8 cellular contexts compared by ENCODE assay signal in genomic region chr5:80959768-80960442, GRCh38. TPM values are rescaled to one million over a fixed set of nuclear protein-coding genes. Genes with fewer than 3 reads are reported as not detected.
A peak's percentile ranks its signal among the peaks of the same experiment; 100 is the strongest.
DNase-seq lines count a peak whose midpoint lies in the region; ATAC-seq and TF ChIP-seq lines count a peak whose summit lies in the region.

Gene RASGRF2, plus strand, starts transcription at chr5:80960363. Its CDS starts 376 bp downstream, at chr5:80960739.

- H3K27me3 ChIP-seq in osteoblast (ENCODE audit: insufficient read depth, low read length) (peaks cover 72% of the 10 kb centered on the region), tibial nerve (peaks cover 0 to 32% of the 10 kb centered on the region in 2 donors)

- H3K27ac Mint-ChIP-seq in activated naive CD4-positive, alpha-beta T cell treated with anti-CD3 and anti-CD28 coated beads, Interleukin-2, amount 10 ng/mL, durations not matched to agents 7 days and 5 days: peak within 1 kb of the TSS; percentile 66

- H3K4me1 ChIP-seq in osteoblast (ENCODE audit: insufficient read depth, low read length) (peaks cover 12% of the 10 kb centered on the region), tibial nerve (peaks cover 0 to 24% (median 0%) of the 10 kb centered on the region in 4 donors)

- ATAC-seq in GM21737 (IDR thresholded peaks at IDR 0.05; ENCODE audit: unreplicated experiment) (no peak), GM18505 (IDR thresholded peaks at IDR 0.05; ENCODE audit: unreplicated experiment) (no peak)

- H3K27me3 Mint-ChIP-seq in activated naive CD4-positive, alpha-beta T cell treated with anti-CD3 and anti-CD28 coated beads, Interleukin-2, amount 10 ng/mL, durations not matched to agents 7 days and 5 days: peaks cover 12% of the 10 kb centered on the region

- TF ChIP-seq CTCF in osteoblast (IDR thresholded peaks at IDR 0.05; ENCODE audit: extremely low read depth, low read depth, low read length) (no peak), tibial nerve (IDR thresholded peaks at IDR 0.05) (no peak)

- DNase-seq in COLO668 (lab: John Stamatoyannopoulos, UW; ENCODE audit: unreplicated experiment) (peak; percentile 61), RPMI7951 (ENCODE audit: low read depth) (peak; percentile 40), glomerular endothelial cell (ENCODE audit: extremely low read depth, low read depth, low spot score) (no peak), osteoblast (ENCODE audit: insufficient read length, low spot score, missing footprints) (peak; percentile 85), tibial nerve (ENCODE audit: low spot score in 2 of 2) (no peak)
- DNase-seq in activated naive CD4-positive, alpha-beta T cell treated with anti-CD3 and anti-CD28 coated beads, Interleukin-2, amount 10 ng/mL, durations not matched to agents 7 days and 5 days: peak; percentile 71

- no peaks in the 10 kb centered on the region for H3K79me2 ChIP-seq in osteoblast (ENCODE audit: insufficient read depth, low read length)

- H3K9me3 ChIP-seq in osteoblast (ENCODE audit: low read depth, low read length) (no peaks in the 10 kb centered on the region), tibial nerve (no peaks in the 10 kb centered on the region)

- no peak within 1 kb of the TSS for H3K27ac ChIP-seq in osteoblast (ENCODE audit: low read depth, low read length)
- H3K27ac ChIP-seq in tibial nerve: peak within 1 kb of the TSS; percentile 73 to 86 (median 82)

- no peak for TF ChIP-seq POLR2A in tibial nerve (IDR thresholded peaks at IDR 0.05)
- no peak for TF ChIP-seq POLR2A in GM18505 (IDR thresholded peaks at IDR 0.05; ENCODE audit: borderline replicate concordance, extremely low read depth, insufficient read depth, insufficient read length)

- H3K36me3 ChIP-seq in osteoblast (ENCODE audit: insufficient read depth, low read length) (no peaks in the 10 kb centered on the region), tibial nerve (no peaks in the 10 kb centered on the region)

- H3K9me3 Mint-ChIP-seq in activated naive CD4-positive, alpha-beta T cell treated with anti-CD3 and anti-CD28 coated beads, Interleukin-2, amount 10 ng/mL, durations not matched to agents 7 days and 5 days: no peaks in the 10 kb centered on the region

- peaks cover 64% of the 10 kb centered on the region for H3K4me1 Mint-ChIP-seq in activated naive CD4-positive, alpha-beta T cell treated with anti-CD3 and anti-CD28 coated beads, Interleukin-2, amount 10 ng/mL, durations not matched to agents 7 days and 5 days

- peak within 1 kb of the TSS; percentile 53 for H3K4me3 ChIP-seq in osteoblast (ENCODE audit: insufficient read depth, low read length)
- peak within 1 kb of the TSS; percentile 45 to 65 (median 56) for H3K4me3 ChIP-seq in tibial nerve

- no peaks in the 10 kb centered on the region for H3K36me3 Mint-ChIP-seq in activated naive CD4-positive, alpha-beta T cell treated with anti-CD3 and anti-CD28 coated beads, Interleukin-2, amount 10 ng/mL, durations not matched to agents 7 days and 5 days

- CTCF ChIA-PET in activated naive CD4-positive, alpha-beta T cell treated with anti-CD3 and anti-CD28 coated beads, Interleukin-2, amount 10 ng/mL, durations not matched to agents 7 days and 5 days (lab: Charles Lee): interaction anchor here (1.2 to 1.8 kb wide), 2 partner anchors 15 to 148 kb away, joined by 3 to 7 read pairs; no protein-coding TSS in a partner anchor

- TF ChIP-seq EP300 in tibial nerve (IDR thresholded peaks at IDR 0.05): no peak

- no peaks in the 10 kb centered on the region for H4K20me1 ChIP-seq in osteoblast (ENCODE audit: insufficient read depth, low read length)

- H3K4me3 Mint-ChIP-seq in activated naive CD4-positive, alpha-beta T cell treated with anti-CD3 and anti-CD28 coated beads, Interleukin-2, amount 10 ng/mL, durations not matched to agents 7 days and 5 days: peak within 1 kb of the TSS; percentile 81

- WGBS in tibial nerve, 2 donors: 18 to 19% methylated on average over 37 to 39 of the region's 66 CpGs

- H3K4me2 ChIP-seq in osteoblast (ENCODE audit: insufficient read depth, low read length): peak within 1 kb of the TSS; percentile 70

- peak within 1 kb of the TSS; percentile 56 for H2AFZ ChIP-seq in osteoblast (ENCODE audit: low read length)

RNA-seq across cellular contexts. Expression of gene RASGRF2, which starts in this region (rescaled TPM):
- total RNA-seq in RPMI7951 (2014; rRNA removed; shearing (Covaris generic)): 0.72 and 0.98 TPM in 2 replicates
- total RNA-seq in glomerular endothelial cell (13.0 and 15.8 TPM in 2 replicates), osteoblast (under 0.01 and 0.29 TPM in 2 replicates), tibial nerve (10 to 100 TPM; 19.5 to 45.3 (median 34.6) TPM)

Comparison
In these comparisons a context has a peak if more than half of its experiments do, and no peak if none do; other contexts are left out.
1. Peak in DNase-seq in RPMI7951; RNA of the gene not detected or under 1 TPM.
2. Peak in DNase-seq, H3K4me3 ChIP-seq and H3K4me2 ChIP-seq in osteoblast; RNA of the gene not detected or under 1 TPM.
3. DNase-seq: peak in COLO668 (single experiment) and activated naive CD4-positive, alpha-beta T cell treated with anti-CD3 and anti-CD28 coated beads, Interleukin-2, amount 10 ng/mL, durations not matched to agents 7 days and 5 days (single experiment); none in glomerular endothelial cell (single experiment) and tibial nerve (0 of 2).